In genomic region chr3:98901465-98902174, GRCh38 we compare ENCODE assay signal across 8 cellular contexts. TPM values are rescaled to one million over a fixed set of nuclear protein-coding genes. Genes with fewer than 3 reads are reported as not detected.
A peak's percentile ranks its signal among the peaks of the same experiment; 100 is the strongest.
DNase-seq lines count a peak whose midpoint lies in the region; ATAC-seq and TF ChIP-seq lines count a peak whose summit lies in the region.

Gene DCBLD2 (minus strand): TSS chr3:98901695. CDS start chr3:98901326, 369 bp downstream.

- H3K4me1 ChIP-seq in KMS-11 (ENCODE audit: low read depth, poor library complexity, severe bottlenecking) (peaks cover 3% of the 10 kb centered on the region), fibroblast of lung (ENCODE audit: control insufficient read depth, extremely low read depth, insufficient read depth, low read length) (peaks cover 6% of the 10 kb centered on the region)

- no peaks in the 10 kb centered on the region for H3K9me3 ChIP-seq in fibroblast of lung (ENCODE audit: control insufficient read depth, insufficient read depth, low read depth, low read length)

- no peaks in the 10 kb centered on the region for H3K9me3 Mint-ChIP-seq in naive B cell
- H3K9me3 Mint-ChIP-seq in stimulated activated effector memory CD8-positive, alpha-beta T cell treated with anti-CD3 and anti-CD28 coated beads, Interleukin-12 subunit alpha, Interleukin-12 subunit beta, amount 100 ng/mL, for 72 hours = no peaks in the 10 kb centered on the region

- no peaks in the 10 kb centered on the region for H3K27me3 ChIP-seq in KMS-11 (ENCODE audit: insufficient read depth, low read depth)
- H3K27me3 ChIP-seq in fibroblast of lung (ENCODE audit: control insufficient read depth, insufficient read depth, low read length) = no peaks in the 10 kb centered on the region

- no peak for TF ChIP-seq CTCF in KMS-11 (conservative IDR thresholded peaks at IDR 0.05; ENCODE audit: low read depth, low read length)
- no peak for TF ChIP-seq CTCF in fibroblast of lung (conservative IDR thresholded peaks at IDR 0.05 in 1 of 2, IDR thresholded peaks at IDR 0.05 in 1 of 2; ENCODE audit: low read depth in 1 of 2, low read length in 2 of 2)

- peak; percentile 96 for DNase-seq in DMS79 (lab: John Stamatoyannopoulos, UW)
- peak; percentile 98 for DNase-seq in RPMI8226
- peak; percentile 83 for DNase-seq in activated T-helper 9 cell treated with anti-CD3 and anti-CD28 coated beads, Interleukin-2, amount 50 U/mL, for 16 hours (ENCODE audit: low read depth)
- peak; percentile 99 to 100 for DNase-seq in fibroblast of lung (ENCODE audit: low read depth in 2 of 2)
- DNase-seq in naive B cell = peak; percentile 96
- DNase-seq in stimulated activated effector memory CD8-positive, alpha-beta T cell treated with anti-CD3 and anti-CD28 coated beads, Interleukin-12 subunit alpha, Interleukin-12 subunit beta, amount 100 ng/mL, for 72 hours (ENCODE audit: low spot score in 2 of 2) = peak; percentile 63 to 90

- H3K9ac ChIP-seq in KMS-11 (peak within 1 kb of the TSS; percentile 82), fibroblast of lung (ENCODE audit: insufficient read depth, low read length) (peak within 1 kb of the TSS; percentile 95)

- peak within 1 kb of the TSS; percentile 97 for H2AFZ ChIP-seq in KMS-11 (ENCODE audit: low read depth)
- peak within 1 kb of the TSS; percentile 71 for H2AFZ ChIP-seq in fibroblast of lung (ENCODE audit: low read length)

- H3K4me1 Mint-ChIP-seq in naive B cell = peaks cover 6 to 19% (median 15%) of the 10 kb centered on the region in 3 donors
- peaks cover 13% of the 10 kb centered on the region for H3K4me1 Mint-ChIP-seq in stimulated activated effector memory CD8-positive, alpha-beta T cell treated with anti-CD3 and anti-CD28 coated beads, Interleukin-12 subunit alpha, Interleukin-12 subunit beta, amount 100 ng/mL, for 72 hours

- peaks cover 8 to 25% (median 14%) of the 10 kb centered on the region in 3 donors for H3K27me3 Mint-ChIP-seq in naive B cell

- ATAC-seq in GM21786 (IDR thresholded peaks at IDR 0.05; ENCODE audit: unreplicated experiment) = peak; percentile 99
- peak; percentile 95 to 97 for ATAC-seq in naive B cell (ENCODE audit: low read depth in 2 of 2)
- ATAC-seq in stimulated activated effector memory CD8-positive, alpha-beta T cell treated with anti-CD3 and anti-CD28 coated beads, Interleukin-12 subunit alpha, Interleukin-12 subunit beta, amount 100 ng/mL, for 72 hours = peak; percentile 98

- H3K27ac Mint-ChIP-seq in naive B cell = peak within 1 kb of the TSS; percentile 78 to 93 (median 84)
- H3K27ac Mint-ChIP-seq in stimulated activated effector memory CD8-positive, alpha-beta T cell treated with anti-CD3 and anti-CD28 coated beads, Interleukin-12 subunit alpha, Interleukin-12 subunit beta, amount 100 ng/mL, for 72 hours = peak within 1 kb of the TSS; percentile 35

- H3K27ac ChIP-seq in KMS-11 (peak within 1 kb of the TSS; percentile 58), fibroblast of lung (ENCODE audit: insufficient read depth, low read length) (peak within 1 kb of the TSS; percentile 87)

- no peaks in the 10 kb centered on the region for H3K36me3 ChIP-seq in KMS-11 (ENCODE audit: insufficient read depth)
- no peaks in the 10 kb centered on the region for H3K36me3 ChIP-seq in fibroblast of lung (ENCODE audit: control insufficient read depth, insufficient read depth, low read length)

- H3K79me2 ChIP-seq in KMS-11 (ENCODE audit: insufficient read depth, low read depth) (no peaks in the 10 kb centered on the region), fibroblast of lung (ENCODE audit: control insufficient read depth, insufficient read depth, low read length) (peaks cover 53% of the 10 kb centered on the region)

- no peaks in the 10 kb centered on the region for H3K36me3 Mint-ChIP-seq in naive B cell
- H3K36me3 Mint-ChIP-seq in stimulated activated effector memory CD8-positive, alpha-beta T cell treated with anti-CD3 and anti-CD28 coated beads, Interleukin-12 subunit alpha, Interleukin-12 subunit beta, amount 100 ng/mL, for 72 hours = no peaks in the 10 kb centered on the region

- peak within 1 kb of the TSS; percentile 93 for H3K4me2 ChIP-seq in KMS-11
- peak within 1 kb of the TSS; percentile 96 for H3K4me2 ChIP-seq in fibroblast of lung (ENCODE audit: extremely low read depth, insufficient read depth, low read length)

- peak within 1 kb of the TSS; percentile 92 to 97 (median 96) for H3K4me3 Mint-ChIP-seq in naive B cell
- H3K4me3 Mint-ChIP-seq in stimulated activated effector memory CD8-positive, alpha-beta T cell treated with anti-CD3 and anti-CD28 coated beads, Interleukin-12 subunit alpha, Interleukin-12 subunit beta, amount 100 ng/mL, for 72 hours = peak within 1 kb of the TSS; percentile 75

- H3K4me3 ChIP-seq in KMS-11 (IDR thresholded peaks at IDR 0.05; ENCODE audit: insufficient read depth, low read depth, low read length) (no peak within 1 kb of the TSS), fibroblast of lung (replicated peaks in 1 of 4; ENCODE audit: control extremely low read depth in 1 of 4, insufficient read depth in 1 of 4, low read depth in 3 of 4, low read length in 4 of 4) (peak within 1 kb of the TSS; percentile 64 to 87 (median 84))

- H4K20me1 ChIP-seq in KMS-11 (ENCODE audit: insufficient read depth) = no peaks in the 10 kb centered on the region
- no peaks in the 10 kb centered on the region for H4K20me1 ChIP-seq in fibroblast of lung (ENCODE audit: control insufficient read depth, extremely low read depth, insufficient read depth, low read length)

RNA-seq across cellular contexts. Expression of gene DCBLD2, which starts in this region (rescaled TPM):
- total RNA-seq in fibroblast of lung = 69.9 and 98.1 TPM in 2 replicates
- polyA plus RNA-seq in fibroblast of lung = 195 and 197 TPM in 2 replicates
- 69.3 and 83.6 TPM in 2 replicates for polyA plus RNA-seq in fibroblast of lung (2012)
- 43.5 and 86.6 TPM in 2 replicates for polyA minus RNA-seq in fibroblast of lung (ENCODE audit: low replicate concordance)
- 1 to 10 TPM in 3 of 6 donors, under 1 TPM in 2, not detected in 1; 0.27 to 2.7 (median 1.7) TPM for polyA plus RNA-seq in naive B cell (ENCODE audit: low read depth in 6 of 6)

Comparison
In these comparisons a context has a peak if more than half of its experiments do, and no peak if none do; other contexts are left out.
1. RNA of gene DCBLD2 (polyA plus RNA-seq): 69.3 to 197 TPM in fibroblast of lung; 0.27 to 2.7 TPM in naive B cell; every median in the first group is over 10 times any median in the second.
2. Peak in every context shown above with its lines, with median percentiles within 50 percentile points of each other: DNase-seq and ATAC-seq.